Comparison of ENCODE assay signal across 8 cellular contexts in the genomic region with DNA sequence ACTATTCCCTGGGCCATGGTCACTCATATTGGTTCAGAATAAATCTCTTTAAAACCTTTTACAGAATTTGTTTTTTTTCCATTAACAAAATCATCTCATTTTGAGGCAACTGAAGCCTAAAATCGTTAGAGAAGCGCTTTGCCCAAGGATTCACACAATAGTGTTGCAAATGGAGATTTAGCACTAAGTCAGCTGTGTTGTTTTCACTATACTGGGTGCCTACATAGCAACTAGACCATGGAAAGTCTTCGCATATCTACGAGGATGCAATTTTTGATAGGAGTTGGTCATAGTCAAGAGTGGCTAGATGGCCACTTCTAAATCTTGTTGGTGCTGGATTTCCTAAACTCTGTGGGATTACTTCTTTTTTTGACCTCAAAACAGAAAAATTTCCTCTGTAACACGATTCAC. TPM values are rescaled to one million over a fixed set of nuclear protein-coding genes. Genes with fewer than 3 reads are reported as not detected.
DNase-seq lines count a peak whose midpoint lies in the region; ATAC-seq, FAIRE-seq and TF ChIP-seq lines count a peak whose summit lies in the region.

No MANE protein-coding gene starts in this region.

- no peak overlapping the region for H2BK5ac ChIP-seq in mesenchymal stem cell (ENCODE audit: low read depth, low read length, poor library complexity, severe bottlenecking)

- H2BK120ac ChIP-seq in mesenchymal stem cell (ENCODE audit: low read depth, low read length): no peak overlapping the region

- H3K27ac Mint-ChIP-seq in HFFc6: no peak overlapping the region

- TF ChIP-seq EP300 in SK-N-SH (IDR thresholded peaks at IDR 0.05; ENCODE audit: borderline replicate concordance in 1 of 2, low read depth in 1 of 2, low read length in 1 of 2): no peak

- no peaks in the 10 kb centered on the region for H3K9me2 ChIP-seq in SK-N-SH

- intact Hi-C loops in aorta (cut with DNase I): loop anchor here in 1 of 2 donors (2.0 kb wide), 1 partner anchor 49 kb away; the partner anchor contains the start of gene SFT2D2

- H3K36me3 Mint-ChIP-seq in HFFc6 (ENCODE audit: low read depth): no peaks in the 10 kb centered on the region

- H4K20me1 ChIP-seq in SK-N-SH (ENCODE audit: insufficient read depth): no peaks in the 10 kb centered on the region

- peaks cover 0 to 4% of the 10 kb centered on the region in 2 experiments; a peak in 1 of 4 replicates for H3K4me1 ChIP-seq in SK-N-SH (ENCODE audit: control insufficient read depth in 1 of 2, insufficient read depth in 2 of 2, low read depth in 1 of 2, low read length in 1 of 2)
- peaks cover 2% of the 10 kb centered on the region for H3K4me1 ChIP-seq in mesenchymal stem cell (ENCODE audit: control insufficient read depth, insufficient read depth, low read depth, low read length)
- H3K4me1 ChIP-seq in aorta (ENCODE audit: control insufficient read depth in 1 of 2, insufficient read depth in 2 of 2, low read length in 2 of 2): peaks cover 2 to 3% of the 10 kb centered on the region in 2 donors

- TF ChIP-seq CTCF in SK-N-SH (IDR thresholded peaks at IDR 0.05): no peak
- no peak for TF ChIP-seq CTCF in bronchial epithelial cell (IDR thresholded peaks at IDR 0.05; ENCODE audit: insufficient read depth, low read length, severe bottlenecking)
- TF ChIP-seq CTCF in HFFc6 (IDR thresholded peaks at IDR 0.05): no peak

- H4K8ac ChIP-seq in mesenchymal stem cell (ENCODE audit: low read length): peak overlapping the region; percentile 89

- peak overlapping the region; percentile 80 to 97; a peak in 3 of 4 replicates for H3K4me3 ChIP-seq in SK-N-SH (ENCODE audit: low read depth in 2 of 2, low read length in 1 of 2)
- H3K4me3 ChIP-seq in bronchial epithelial cell (ENCODE audit: low read depth, low read length): peak overlapping the region; percentile 77
- H3K4me3 ChIP-seq in mesenchymal stem cell (ENCODE audit: insufficient read depth in 1 of 2, low read depth in 1 of 2, low read length in 2 of 2): peak overlapping the region in 1 of 2 experiments; percentile 91
- H3K4me3 ChIP-seq in aorta (ENCODE audit: low read length in 2 of 2): no peak overlapping the region

- POLR2A ChIA-PET in SK-N-SH (lab: Yijun Ruan, JAX): no interaction called here

- H3K4me2 ChIP-seq in SK-N-SH (peak overlapping the region; percentile 18; the same call in 1 of the 2 replicates), mesenchymal stem cell (ENCODE audit: low read length, poor library complexity, severe bottlenecking) (no peak overlapping the region)

- H4K91ac ChIP-seq in mesenchymal stem cell (ENCODE audit: low read length): no peak overlapping the region

- no peak overlapping the region for H2BK12ac ChIP-seq in mesenchymal stem cell (ENCODE audit: low read length in 2 of 2)

- H2AFZ ChIP-seq in SK-N-SH (ENCODE audit: low read depth): peak overlapping the region; percentile 92
- peak overlapping the region; percentile 60 for H2AFZ ChIP-seq in mesenchymal stem cell (ENCODE audit: low read depth, low read length)

- in situ Hi-C loops in G401 (cut with HindIII; ENCODE audit: low sequenced_read_pairs): no loop called here

- H3K79me1 ChIP-seq in mesenchymal stem cell (replicated peaks; ENCODE audit: low read length, poor library complexity, severe bottlenecking): no peaks in the 10 kb centered on the region

- H3K79me2 ChIP-seq in SK-N-SH (ENCODE audit: insufficient read depth): peaks cover 41% of the 10 kb centered on the region

- WGBS in SK-N-SH (ENCODE audit: low lambda C conversion rate): 63% methylated on average over 5 of the region's 5 CpGs
- 80% methylated on average over 5 of the region's 5 CpGs for WGBS in mesenchymal stem cell
- WGBS in aorta, 2 donors: 72 to 73% methylated on average over 5 of the region's 5 CpGs

- no peaks in the 10 kb centered on the region for H3K27me3 ChIP-seq in SK-N-SH (ENCODE audit: insufficient read depth)
- no peaks in the 10 kb centered on the region for H3K27me3 ChIP-seq in bronchial epithelial cell (ENCODE audit: control insufficient read depth, insufficient read depth, low read length)
- H3K27me3 ChIP-seq in mesenchymal stem cell (ENCODE audit: control insufficient read depth in 1 of 2, insufficient read depth in 1 of 2, low read length in 2 of 2): no peaks in the 10 kb centered on the region
- H3K27me3 ChIP-seq in aorta (ENCODE audit: control insufficient read depth in 1 of 2, insufficient read depth in 2 of 2, low read length in 1 of 2): no peaks in the 10 kb centered on the region

- no peak overlapping the region for H3K14ac ChIP-seq in mesenchymal stem cell (ENCODE audit: low read length in 2 of 2)

- H2AK5ac ChIP-seq in mesenchymal stem cell (ENCODE audit: low read length, severe bottlenecking): no peak overlapping the region

- H3K4me3 Mint-ChIP-seq in HFFc6: no peak overlapping the region

- H3F3A ChIP-seq in SK-N-SH (replicated peaks; ENCODE audit: insufficient read depth): peaks cover 20% of the 10 kb centered on the region

- H3K4ac ChIP-seq in mesenchymal stem cell (ENCODE audit: low read depth in 1 of 2, low read length in 2 of 2): no peak overlapping the region

- no peak for DNase-seq in SK-N-SH
- DNase-seq in bronchial epithelial cell (ENCODE audit: low read depth): no peak
- no peak for DNase-seq in mesenchymal stem cell
- DNase-seq in aorta: no peak
- DNase-seq in HFFc6: no peak
- no peak for DNase-seq in G401 (ENCODE audit: low spot score)

- H3K23ac ChIP-seq in mesenchymal stem cell (ENCODE audit: low read length in 2 of 2): no peak overlapping the region

- ATAC-seq in SK-N-SH treated with all-trans-retinoic acid at 6 μM for 48 hours: no peak
- no peak for ATAC-seq in aorta (ENCODE audit: low FRiP score)
- ATAC-seq in GM21723 (IDR thresholded peaks at IDR 0.05; ENCODE audit: unreplicated experiment): no peak

- H3K18ac ChIP-seq in mesenchymal stem cell (ENCODE audit: low read depth in 1 of 2, low read length in 2 of 2): peak overlapping the region in 1 of 2 experiments; percentile 37

- H3K36me3 ChIP-seq in SK-N-SH (replicated peaks in 1 of 2; ENCODE audit: control insufficient read depth in 1 of 2, insufficient read depth in 2 of 2, low read length in 1 of 2): peaks cover 0 to under 1% of the 10 kb centered on the region in 2 experiments
- H3K36me3 ChIP-seq in bronchial epithelial cell (ENCODE audit: control insufficient read depth, insufficient read depth, low read length): no peaks in the 10 kb centered on the region
- H3K36me3 ChIP-seq in mesenchymal stem cell (ENCODE audit: control insufficient read depth in 1 of 2, insufficient read depth in 2 of 2, low read depth in 1 of 2, low read length in 2 of 2): no peaks in the 10 kb centered on the region
- H3K36me3 ChIP-seq in aorta (ENCODE audit: control insufficient read depth in 1 of 2, insufficient read depth in 2 of 2, low read length in 1 of 2): no peaks in the 10 kb centered on the region

- no peak for TF ChIP-seq RAD21 in SK-N-SH (IDR thresholded peaks at IDR 0.05; ENCODE audit: low read length)

- no peaks in the 10 kb centered on the region for H3K9me3 Mint-ChIP-seq in HFFc6

- no peaks in the 10 kb centered on the region; the same call in 1 of the 2 replicates for H3K27me3 Mint-ChIP-seq in HFFc6 (ENCODE audit: insufficient read depth)

- no peak for FAIRE-seq in bronchial epithelial cell (lab: Jason Lieb, UNC)

- H3K9me3 ChIP-seq in SK-N-SH (no peaks in the 10 kb centered on the region), mesenchymal stem cell (ENCODE audit: control insufficient read depth, low read length) (no peaks in the 10 kb centered on the region), aorta (ENCODE audit: control insufficient read depth, low read length) (no peaks in the 10 kb centered on the region)

- H3K27ac ChIP-seq in SK-N-SH (ENCODE audit: low read depth in 2 of 2, low read length in 1 of 2) (peak overlapping the region; percentile 84 to 91), mesenchymal stem cell (ENCODE audit: low read length, poor library complexity, severe bottlenecking) (peak overlapping the region; percentile 74), aorta (ENCODE audit: low read depth in 1 of 2, low read length in 2 of 2) (peak overlapping the region; percentile 67 to 73)

- H3K9ac ChIP-seq in SK-N-SH (peak overlapping the region; percentile 21; the same call in 1 of the 2 replicates), mesenchymal stem cell (ENCODE audit: low read length) (peak overlapping the region; percentile 90)

- CTCF ChIA-PET in SK-N-SH (lab: Yijun Ruan, JAX): interaction anchor here (1.1 to 1.8 kb wide), 3 partner anchors 33 to 57 kb away, joined by 3 to 5 read pairs (median 4); no protein-coding TSS in a partner anchor

- H2BK15ac ChIP-seq in mesenchymal stem cell (ENCODE audit: low read depth, poor library complexity, severe bottlenecking): no peak overlapping the region

- H3K4me1 Mint-ChIP-seq in HFFc6 (ENCODE audit: low read depth): no peaks in the 10 kb centered on the region

RNA-seq across cellular contexts. Expression of gene TIPRL, which starts 0.5 kb away (rescaled TPM):
- polyA plus RNA-seq in SK-N-SH (2012; rRNA removed): 16.4 and 20.5 TPM in 2 replicates
- polyA plus RNA-seq in SK-N-SH (2012; cell fraction: cytosol; rRNA removed): 27.0 and 43.4 TPM in 2 replicates
- polyA plus RNA-seq in SK-N-SH (2012; cell fraction: nucleus; rRNA removed): 6.0 and 11.4 TPM in 2 replicates
- total RNA-seq in bronchial epithelial cell: 25.3 and 38.5 TPM in 2 replicates
- 31.5 TPM for polyA plus RNA-seq in mesenchymal stem cell (2013, experiment 1 of 2)
- polyA plus RNA-seq in mesenchymal stem cell (2013, experiment 2 of 2): 32.5 TPM
- 10 to 100 TPM; 25.1 to 28.9 TPM for total RNA-seq in aorta
- polyA plus RNA-seq in aorta: 10 to 100 TPM; 14.3 to 19.7 TPM
- total RNA-seq in HFFc6 (2021; fragmentation: NEBNext Ultra II Directional; extraction: Animal tissue kit (Norgen Biotek cat#: 25700)): 10 to 100 TPM; 38.8 to 46.2 (median 44.2) TPM
- 23.8 and 41.4 TPM in 2 replicates for total RNA-seq in G401 (2014; rRNA removed; shearing (Covaris generic))

RNA-seq across cellular contexts. Expression of gene GPR161, which starts 41.5 kb away (rescaled TPM):
- polyA plus RNA-seq in SK-N-SH (2012; rRNA removed) (19.2 and 20.1 TPM in 2 replicates), aorta (10 to 100 TPM in 1 of 2 donors, 1 to 10 TPM in 1; 6.0 to 13.1 TPM)
- 9.8 and 15.5 TPM in 2 replicates for polyA plus RNA-seq in SK-N-SH (2012; cell fraction: cytosol; rRNA removed)
- 18.7 and 21.3 TPM in 2 replicates for polyA plus RNA-seq in SK-N-SH (2012; cell fraction: nucleus; rRNA removed)
- total RNA-seq in bronchial epithelial cell (7.4 and 8.2 TPM in 2 replicates), aorta (10 to 100 TPM; 14.4 to 19.8 TPM)
- polyA plus RNA-seq in mesenchymal stem cell (2013, experiment 1 of 2): 6.1 TPM
- polyA plus RNA-seq in mesenchymal stem cell (2013, experiment 2 of 2): 5.8 TPM
- total RNA-seq in HFFc6 (2021; fragmentation: NEBNext Ultra II Directional; extraction: Animal tissue kit (Norgen Biotek cat#: 25700)): 10 to 100 TPM in 5 of 6 experiments, 1 to 10 TPM in 1; 9.3 to 14.5 (median 13.2) TPM
- 5.6 and 10.1 TPM in 2 replicates for total RNA-seq in G401 (2014; rRNA removed; shearing (Covaris generic))

RNA-seq across cellular contexts. Expression of gene SFT2D2, which starts 47.6 kb away (rescaled TPM):
- polyA plus RNA-seq in SK-N-SH (2012; rRNA removed) (9.3 and 13.2 TPM in 2 replicates), aorta (10 to 100 TPM in 1 of 2 donors, 1 to 10 TPM in 1; 5.3 to 11.4 TPM)
- 11.7 and 12.9 TPM in 2 replicates for polyA plus RNA-seq in SK-N-SH (2012; cell fraction: cytosol; rRNA removed)
- polyA plus RNA-seq in SK-N-SH (2012; cell fraction: nucleus; rRNA removed): 6.9 and 15.3 TPM in 2 replicates
- total RNA-seq in bronchial epithelial cell (22.4 and 29.7 TPM in 2 replicates), aorta (100 to 1,000 TPM in 1 of 2 donors, 10 to 100 TPM in 1; 94.6 to 107 TPM)
- 10.8 TPM for polyA plus RNA-seq in mesenchymal stem cell (2013, experiment 1 of 2)
- polyA plus RNA-seq in mesenchymal stem cell (2013, experiment 2 of 2): 10.0 TPM
- total RNA-seq in HFFc6 (2021; fragmentation: NEBNext Ultra II Directional; extraction: Animal tissue kit (Norgen Biotek cat#: 25700)): 10 to 100 TPM; 54.7 to 62.2 (median 57.8) TPM
- total RNA-seq in G401 (2014; rRNA removed; shearing (Covaris generic)): 9.2 and 18.4 TPM in 2 replicates

Comparison
In these comparisons a context has a peak if more than half of its experiments do, and no peak if none do; other contexts are left out.
1. H3K4me3 ChIP-seq: peak in SK-N-SH (2 of 2) and bronchial epithelial cell (single experiment); none in aorta (0 of 2).
2. Peak in every context shown above with its lines, with median percentiles within 50 percentile points of each other: H3K27ac ChIP-seq.